Comparison of ENCODE assay signal across 18 cellular contexts in the genomic region with DNA sequence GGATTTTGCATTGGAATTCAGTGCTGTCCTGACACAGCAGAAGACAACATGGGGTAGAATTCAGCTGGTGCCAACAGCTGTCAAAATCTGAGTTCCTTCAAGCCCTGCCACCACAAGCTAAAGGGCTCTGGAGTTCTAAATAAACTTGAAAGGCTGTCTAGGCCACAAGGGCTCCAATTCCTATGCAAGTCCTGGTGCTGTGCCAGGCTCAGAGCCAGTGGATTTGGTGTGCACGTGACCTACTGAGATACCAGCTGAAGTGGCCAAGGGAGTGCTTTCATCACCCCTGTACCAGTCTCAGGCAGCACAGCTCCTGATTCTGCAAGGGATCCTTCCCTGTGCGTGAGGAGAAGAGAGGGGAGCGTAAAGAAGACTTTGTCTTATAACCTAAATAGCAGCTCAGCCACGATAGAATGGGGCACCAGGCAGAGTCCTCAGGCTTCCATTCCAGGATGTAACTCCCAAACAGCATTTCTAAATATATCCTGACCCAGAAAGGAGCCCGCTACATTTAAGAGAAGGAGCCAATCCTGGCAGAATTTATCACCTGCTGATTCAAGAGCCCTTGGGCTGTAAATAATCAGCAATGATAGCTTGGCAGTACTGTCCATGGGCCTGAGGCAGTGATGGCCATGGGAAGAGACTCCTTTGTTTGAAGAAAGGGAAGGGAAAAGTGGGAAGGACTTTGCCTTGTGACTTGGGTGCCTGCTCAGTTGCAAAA.
DNase-seq lines count a peak whose midpoint lies in the region; ATAC-seq and TF ChIP-seq lines count a peak whose summit lies in the region.
"Had no signal": no experiment of that assay in that cellular context is flagged by ENCODE, and none has a peak within 500 bp of the region (broad histone marks: within the 10 kb centered on the region; RNA-seq: fewer than 3 reads in every experiment).

No MANE protein-coding gene starts in this region.

- H3K4me3 ChIP-seq in SJCRH30: no peak overlapping the region
- H3K4me3 ChIP-seq in heart left ventricle: no peak overlapping the region
- H3K4me3 ChIP-seq in body of pancreas: no peak overlapping the region
- no peak overlapping the region for H3K4me3 ChIP-seq in trophoblast cell (ENCODE audit: low read depth, low read length)
- H3K4me3 ChIP-seq: MG63 had no signal

- peaks cover 6% of the 10 kb centered on the region for H3K9me3 Mint-ChIP-seq in activated CD8-positive, alpha-beta memory T cell treated with anti-CD3 and anti-CD28 coated beads, Interleukin-2, amount 10 ng/mL, durations not matched to agents 7 days and 5 days (ENCODE audit: low read depth)

- no peak overlapping the region for H2BK120ac ChIP-seq in trophoblast cell (ENCODE audit: insufficient read depth, low read length, poor library complexity)

- H3K36me3 ChIP-seq in SJCRH30 (no peaks in the 10 kb centered on the region), heart left ventricle (no peaks in the 10 kb centered on the region), body of pancreas (replicated peaks in 1 of 2; ENCODE audit: insufficient read depth in 1 of 2, low read depth in 2 of 2) (no peaks in the 10 kb centered on the region), trophoblast cell (ENCODE audit: control insufficient read depth in 1 of 2, insufficient read depth in 2 of 2, low read length in 2 of 2) (no peaks in the 10 kb centered on the region)
- H3K36me3 ChIP-seq: MG63 had no signal

- no peak overlapping the region for H2BK12ac ChIP-seq in trophoblast cell (ENCODE audit: low read length)

- H4K12ac ChIP-seq in trophoblast cell (ENCODE audit: low read depth, low read length): no peak overlapping the region

- no peaks in the 10 kb centered on the region for H3K36me3 Mint-ChIP-seq in activated CD8-positive, alpha-beta memory T cell treated with anti-CD3 and anti-CD28 coated beads, Interleukin-2, amount 10 ng/mL, durations not matched to agents 7 days and 5 days
- H3K36me3 Mint-ChIP-seq: CD8-positive, alpha-beta T cell had no signal

- H2AFZ ChIP-seq in trophoblast cell (ENCODE audit: insufficient read depth, low read length, poor library complexity): no peak overlapping the region

- no peak overlapping the region for H2BK5ac ChIP-seq in trophoblast cell (ENCODE audit: low read depth, low read length, poor library complexity)

- WGBS in heart left ventricle, 4 donors: 39 to 56% (median 47%) methylated on average over 5 of the region's 5 CpGs
- 75 to 79% methylated on average over 5 of the region's 5 CpGs for WGBS in body of pancreas, 2 donors
- WGBS in trophoblast cell (ENCODE audit: extremely low coverage, insufficient coverage, insufficient read length): no CpG with 5 or more reads among the region's 5 CpGs

- H3K14ac ChIP-seq in trophoblast cell (ENCODE audit: low read length): no peak overlapping the region

- no peak for TF ChIP-seq CTCF in heart left ventricle (IDR thresholded peaks at IDR 0.05)
- TF ChIP-seq CTCF in body of pancreas (IDR thresholded peaks at IDR 0.05): no peak

- intact Hi-C loops in heart left ventricle (cut with DNase I): loop anchor here in 1 of 10 donors (5.0 kb wide), 1 partner anchor 77 kb away; no protein-coding TSS in a partner anchor
- intact Hi-C loops in body of pancreas (cut with DNase I): no loop called here

- H3K4me2 ChIP-seq in trophoblast cell (ENCODE audit: low read length): no peak overlapping the region

- H3K27ac ChIP-seq in SJCRH30: no peak overlapping the region
- peak overlapping the region in 7 of 12 donors; percentile 20 to 60 (median 41) for H3K27ac ChIP-seq in heart left ventricle
- H3K27ac ChIP-seq in body of pancreas: no peak overlapping the region
- no peak overlapping the region for H3K27ac ChIP-seq in trophoblast cell (ENCODE audit: low read depth, low read length)

- no peak overlapping the region for H4K8ac ChIP-seq in trophoblast cell (ENCODE audit: low read depth, low read length)

- H3K4me3 Mint-ChIP-seq in activated CD8-positive, alpha-beta memory T cell treated with anti-CD3 and anti-CD28 coated beads, Interleukin-2, amount 10 ng/mL, durations not matched to agents 7 days and 5 days: no peak overlapping the region
- H3K4me3 Mint-ChIP-seq: CD8-positive, alpha-beta T cell; HFFc6 had no signal

- no peak overlapping the region for H2AK5ac ChIP-seq in trophoblast cell (ENCODE audit: low read length)

- no peak overlapping the region for H4K91ac ChIP-seq in trophoblast cell (ENCODE audit: low read depth, low read length)

- no peaks in the 10 kb centered on the region for H3K79me1 ChIP-seq in trophoblast cell (ENCODE audit: low read length)

- peak; percentile 30 for DNase-seq in ELF-1 (ENCODE audit: low read depth, low spot score)
- DNase-seq in SJCRH30: peak; percentile 60 to 68
- peak; percentile 63 to 87 (median 77) for DNase-seq in heart left ventricle
- DNase-seq in myocyte (ENCODE audit: low read depth): peak; percentile 92
- DNase-seq in body of pancreas: no peak
- DNase-seq in trophoblast cell: no peak
- DNase-seq in activated CD8-positive, alpha-beta memory T cell treated with anti-CD3 and anti-CD28 coated beads, Interleukin-2, amount 10 ng/mL, durations not matched to agents 7 days and 5 days: no peak
- DNase-seq: CD8-positive, alpha-beta T cell; DND-41; HFFc6; MG63; NCI-H1105; NCI-H1694 treated with DMSO at 0.1 percent for 48 hours; NCI-H2171 treated with DMSO at 0.1 percent for 48 hours; NCI-H446 treated with DMSO at 0.1 percent for 48 hours; NK-92 treated with Interleukin-12 subunit alpha and Interleukin-12 subunit beta, amount 100 ng/mL, for 24 hours; SIG-M5 had no signal

- TF ChIP-seq POLR2A in heart left ventricle (IDR thresholded peaks at IDR 0.05) (no peak), body of pancreas (IDR thresholded peaks at IDR 0.05) (no peak)

- H3K27me3 Mint-ChIP-seq in activated CD8-positive, alpha-beta memory T cell treated with anti-CD3 and anti-CD28 coated beads, Interleukin-2, amount 10 ng/mL, durations not matched to agents 7 days and 5 days: no peaks in the 10 kb centered on the region

- no peak overlapping the region for H3K9ac ChIP-seq in trophoblast cell (ENCODE audit: low read length)

- H3K79me2 ChIP-seq in trophoblast cell (ENCODE audit: control insufficient read depth, insufficient read depth, low read length, poor library complexity): no peaks in the 10 kb centered on the region

- no peaks in the 10 kb centered on the region for H3K27me3 ChIP-seq in SJCRH30
- H3K27me3 ChIP-seq in heart left ventricle: no peaks in the 10 kb centered on the region
- H3K27me3 ChIP-seq in body of pancreas: no peaks in the 10 kb centered on the region
- H3K27me3 ChIP-seq in trophoblast cell (ENCODE audit: insufficient read depth, low read length): no peaks in the 10 kb centered on the region
- H3K27me3 ChIP-seq: MG63 had no signal

- ATAC-seq in heart left ventricle (peak; percentile 97 to 99 (median 98)), body of pancreas (no peak), GM19452 (IDR thresholded peaks at IDR 0.05; ENCODE audit: unreplicated experiment) (no peak)
- ATAC-seq in activated CD8-positive, alpha-beta memory T cell treated with anti-CD3 and anti-CD28 coated beads, Interleukin-2, amount 10 ng/mL, durations not matched to agents 7 days and 5 days: no peak
- ATAC-seq: CD8-positive, alpha-beta T cell had no signal

- H3K4ac ChIP-seq in trophoblast cell (ENCODE audit: low read depth, low read length): no peak overlapping the region

- H3K4me1 ChIP-seq in SJCRH30: peaks cover 4% of the 10 kb centered on the region; the same call in 1 of the 2 replicates
- H3K4me1 ChIP-seq in heart left ventricle: peaks cover 0 to 3% (median 0%) of the 10 kb centered on the region in 12 donors
- H3K4me1 ChIP-seq in body of pancreas: no peaks in the 10 kb centered on the region
- H3K4me1 ChIP-seq in trophoblast cell (ENCODE audit: control insufficient read depth in 1 of 2, insufficient read depth in 2 of 2, low read length in 2 of 2): no peaks in the 10 kb centered on the region

- no peak overlapping the region for H3K27ac Mint-ChIP-seq in activated CD8-positive, alpha-beta memory T cell treated with anti-CD3 and anti-CD28 coated beads, Interleukin-2, amount 10 ng/mL, durations not matched to agents 7 days and 5 days
- H3K27ac Mint-ChIP-seq: CD8-positive, alpha-beta T cell; HFFc6 had no signal

- H3K9me3 ChIP-seq in SJCRH30 (replicated peaks) (no peaks in the 10 kb centered on the region), heart left ventricle (peaks cover 0 to 6% (median 0%) of the 10 kb centered on the region in 12 donors), body of pancreas (no peaks in the 10 kb centered on the region), trophoblast cell (ENCODE audit: insufficient read depth, low read depth, low read length) (no peaks in the 10 kb centered on the region)
- H3K9me3 ChIP-seq: MG63 had no signal

- CTCF ChIA-PET in activated CD8-positive, alpha-beta memory T cell treated with anti-CD3 and anti-CD28 coated beads, Interleukin-2, amount 10 ng/mL, durations not matched to agents 7 days and 5 days (lab: Charles Lee): no interaction called here

- H3K23ac ChIP-seq in trophoblast cell (ENCODE audit: low read length): no peak overlapping the region

- H3K4me1 Mint-ChIP-seq in activated CD8-positive, alpha-beta memory T cell treated with anti-CD3 and anti-CD28 coated beads, Interleukin-2, amount 10 ng/mL, durations not matched to agents 7 days and 5 days: no peaks in the 10 kb centered on the region

- H3K18ac ChIP-seq in trophoblast cell (ENCODE audit: low read length): no peak overlapping the region

Comparison
In these comparisons a context has a peak if more than half of its experiments do, and no peak if none do; other contexts are left out.
1. DNase-seq: peak in ELF-1 (single experiment), SJCRH30 (2 of 2), heart left ventricle (5 of 5) and myocyte (single experiment); none in body of pancreas (0 of 4), trophoblast cell (0 of 2) and activated CD8-positive, alpha-beta memory T cell treated with anti-CD3 and anti-CD28 coated beads, Interleukin-2, amount 10 ng/mL, durations not matched to agents 7 days and 5 days (single experiment).
2. H3K27ac ChIP-seq: peak in heart left ventricle (7 of 12); none in SJCRH30 (single experiment), body of pancreas (0 of 4) and trophoblast cell (single experiment).
3. ATAC-seq: peak in heart left ventricle (4 of 4); none in body of pancreas (single experiment), GM19452 (single experiment) and activated CD8-positive, alpha-beta memory T cell treated with anti-CD3 and anti-CD28 coated beads, Interleukin-2, amount 10 ng/mL, durations not matched to agents 7 days and 5 days (single experiment).